ENCODE assay signal across 10 cellular contexts in the genomic region with DNA sequence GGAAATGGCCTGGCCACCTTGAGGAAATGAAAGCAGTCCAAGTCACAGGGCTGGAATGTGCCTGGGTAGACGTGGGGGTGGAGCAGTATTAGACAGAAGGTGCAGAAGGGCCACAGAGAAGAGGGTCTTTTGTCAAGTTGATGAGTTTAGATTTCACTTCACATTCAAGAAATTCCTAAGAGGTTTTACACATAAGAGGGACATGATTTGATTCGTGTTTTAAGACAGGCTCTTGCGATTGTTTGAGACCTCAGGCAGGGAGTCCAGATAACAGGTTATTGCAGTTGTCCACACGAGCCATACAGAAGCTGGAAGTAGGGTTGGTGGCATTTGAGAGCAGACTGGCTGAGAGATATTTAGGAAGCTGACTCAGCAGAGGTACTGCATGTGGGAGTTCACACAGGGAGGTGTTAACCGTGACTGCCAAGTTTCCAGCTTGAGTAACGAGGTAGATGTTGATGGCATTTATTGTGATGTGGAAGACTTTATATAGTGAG.
DNase-seq lines count a peak whose midpoint lies in the region; ATAC-seq, FAIRE-seq and TF ChIP-seq lines count a peak whose summit lies in the region.
"Had no signal": no experiment of that assay in that cellular context is flagged by ENCODE, and none has a peak within 500 bp of the region (broad histone marks: within the 10 kb centered on the region; RNA-seq: fewer than 3 reads in every experiment).

No MANE protein-coding gene starts in this region.

- H3K79me2 ChIP-seq in astrocyte (ENCODE audit: insufficient read depth, low read length) (no peaks in the 10 kb centered on the region), PC-9 (ENCODE audit: low read depth) (no peaks in the 10 kb centered on the region)

- DNase-seq in Ammon's horn (ENCODE audit: low spot score) (peak; percentile 27), GM12892 (ENCODE audit: insufficient read length) (no peak), astrocyte (ENCODE audit: low read depth) (peak; percentile 39), PC-9 (no peak), NCI-H526 treated with DMSO at 0.1 percent for 48 hours (lab: John Stamatoyannopoulos, UW) (no peak), NCI-H510A treated with DMSO at 0.1 percent for 48 hours (lab: John Stamatoyannopoulos, UW) (no peak)
- DNase-seq in naive thymus-derived CD4-positive, alpha-beta T cell, result no peak
- DNase-seq in effector memory CD4-positive, alpha-beta T cell, result no peak
- DNase-seq: activated B cell treated with CpG ODN at 0.5 μM for 24 hours, Caco-2 had no signal

- TF ChIP-seq POLR2A in GM12892 (IDR thresholded peaks at IDR 0.05; ENCODE audit: low read depth, low read length), result no peak

- peak overlapping the region; percentile 31 for H2AFZ ChIP-seq in astrocyte (ENCODE audit: low read depth, low read length)
- no peak overlapping the region for H2AFZ ChIP-seq in PC-9

- H3K27ac ChIP-seq in astrocyte (ENCODE audit: low read depth, low read length) (no peak overlapping the region), PC-9 (no peak overlapping the region)
- H3K27ac ChIP-seq in naive thymus-derived CD4-positive, alpha-beta T cell (ENCODE audit: low read depth, low read length), result no peak overlapping the region
- no peak overlapping the region for H3K27ac ChIP-seq in effector memory CD4-positive, alpha-beta T cell (ENCODE audit: insufficient read depth, low read length, poor library complexity, severe bottlenecking)

- no peaks in the 10 kb centered on the region for H3K9me3 Mint-ChIP-seq in astrocyte (ENCODE audit: unreplicated experiment)
- H3K9me3 Mint-ChIP-seq in naive thymus-derived CD4-positive, alpha-beta T cell, result no peaks in the 10 kb centered on the region
- H3K9me3 Mint-ChIP-seq: activated B cell treated with CpG ODN at 0.5 μM for 24 hours had no signal

- no peak overlapping the region for H3K4me3 ChIP-seq in astrocyte (ENCODE audit: insufficient read depth, low read depth, low read length)
- H3K4me3 ChIP-seq in naive thymus-derived CD4-positive, alpha-beta T cell (ENCODE audit: low read length), result no peak overlapping the region
- H3K4me3 ChIP-seq in effector memory CD4-positive, alpha-beta T cell (ENCODE audit: insufficient read depth, low read depth, low read length, poor library complexity, severe bottlenecking), result no peak overlapping the region
- no peak overlapping the region for H3K4me3 ChIP-seq in PC-9

- no peaks in the 10 kb centered on the region for H3F3A ChIP-seq in PC-9 (ENCODE audit: insufficient read depth, low read depth)

- intact Hi-C loops in naive thymus-derived CD4-positive, alpha-beta T cell (cut with micrococcal nuclease), result no loop called here
- intact Hi-C loops in PC-9 (cut with micrococcal nuclease; ENCODE audit: unreplicated experiment), result no loop called here

- H3K4me1 ChIP-seq in astrocyte (ENCODE audit: insufficient read depth, low read length) (peaks cover 5% of the 10 kb centered on the region), PC-9 (replicated peaks; ENCODE audit: insufficient read depth) (no peaks in the 10 kb centered on the region)
- H3K4me1 ChIP-seq in naive thymus-derived CD4-positive, alpha-beta T cell (ENCODE audit: control insufficient read depth in 2 of 2, insufficient read depth in 2 of 2, low read length in 2 of 2), result peaks cover 0 to 11% of the 10 kb centered on the region in 2 donors
- H3K4me1 ChIP-seq in effector memory CD4-positive, alpha-beta T cell (ENCODE audit: control insufficient read depth, insufficient read depth, low read length, poor library complexity, severe bottlenecking), result no peaks in the 10 kb centered on the region
- H3K4me1 ChIP-seq: Caco-2 had no signal

- BruUV-seq in PC-9 (replicated peaks; lab: Mats Ljungman, UMichigan), result no TSS peak

- H3K27me3 Mint-ChIP-seq in astrocyte (ENCODE audit: low read depth, unreplicated experiment), result no peaks in the 10 kb centered on the region
- peaks cover 0 to 3% (median 0%) of the 10 kb centered on the region in 5 donors for H3K27me3 Mint-ChIP-seq in naive thymus-derived CD4-positive, alpha-beta T cell

- no peaks in the 10 kb centered on the region for H3K9me2 ChIP-seq in PC-9 (ENCODE audit: insufficient read depth)

- POLR2A ChIA-PET in naive thymus-derived CD4-positive, alpha-beta T cell (lab: Charles Lee), result no interaction called here
- POLR2A ChIA-PET in PC-9 (lab: Charles Lee; ENCODE audit: unreplicated experiment), result no interaction called here

- FAIRE-seq in GM12892 (lab: Jason Lieb, UNC) (peak; percentile 85), astrocyte (lab: Jason Lieb, UNC) (no peak)

- peaks cover 32% of the 10 kb centered on the region for H3K4me1 Mint-ChIP-seq in astrocyte (ENCODE audit: low read depth, unreplicated experiment)
- H3K4me1 Mint-ChIP-seq in naive thymus-derived CD4-positive, alpha-beta T cell, result peaks cover 0 to 17% (median 4%) of the 10 kb centered on the region in 7 donors

- ATAC-seq in naive thymus-derived CD4-positive, alpha-beta T cell, result peak; percentile 54

- H3K36me3 Mint-ChIP-seq in astrocyte (ENCODE audit: low read depth, unreplicated experiment), result no peaks in the 10 kb centered on the region
- no peaks in the 10 kb centered on the region for H3K36me3 Mint-ChIP-seq in naive thymus-derived CD4-positive, alpha-beta T cell

- CTCF ChIA-PET in naive thymus-derived CD4-positive, alpha-beta T cell (lab: Charles Lee), result no interaction called here
- CTCF ChIA-PET in PC-9 (lab: Charles Lee), result no interaction called here

- no peak overlapping the region for H3K9ac ChIP-seq in astrocyte (ENCODE audit: low read length)

- no peak overlapping the region for H3K4me3 Mint-ChIP-seq in astrocyte (ENCODE audit: unreplicated experiment)
- no peak overlapping the region for H3K4me3 Mint-ChIP-seq in naive thymus-derived CD4-positive, alpha-beta T cell
- H3K4me3 Mint-ChIP-seq: activated B cell treated with CpG ODN at 0.5 μM for 24 hours had no signal

- H3K4me2 ChIP-seq in astrocyte (ENCODE audit: low read length) (no peak overlapping the region), PC-9 (no peak overlapping the region)

- H4K20me1 ChIP-seq in astrocyte (ENCODE audit: insufficient read depth, low read length) (no peaks in the 10 kb centered on the region), PC-9 (ENCODE audit: insufficient read depth) (no peaks in the 10 kb centered on the region)

- no peaks in the 10 kb centered on the region for H3K9me3 ChIP-seq in astrocyte (ENCODE audit: insufficient read depth, low read depth, low read length)
- H3K9me3 ChIP-seq in naive thymus-derived CD4-positive, alpha-beta T cell (ENCODE audit: control insufficient read depth in 2 of 3, low read length in 3 of 3), result no peaks in the 10 kb centered on the region
- H3K9me3 ChIP-seq in effector memory CD4-positive, alpha-beta T cell (ENCODE audit: control insufficient read depth, low read length), result no peaks in the 10 kb centered on the region
- no peaks in the 10 kb centered on the region for H3K9me3 ChIP-seq in PC-9 (ENCODE audit: insufficient read depth, low read depth)
- H3K9me3 ChIP-seq: Caco-2 had no signal

- H3K36me3 ChIP-seq in astrocyte (ENCODE audit: insufficient read depth, low read length) (no peaks in the 10 kb centered on the region), PC-9 (ENCODE audit: low read depth) (no peaks in the 10 kb centered on the region)
- no peaks in the 10 kb centered on the region for H3K36me3 ChIP-seq in naive thymus-derived CD4-positive, alpha-beta T cell (ENCODE audit: control insufficient read depth in 2 of 3, insufficient read depth in 3 of 3, low read length in 3 of 3)
- H3K36me3 ChIP-seq in effector memory CD4-positive, alpha-beta T cell (ENCODE audit: control insufficient read depth, insufficient read depth, low read length), result no peaks in the 10 kb centered on the region

- H3K27ac Mint-ChIP-seq in astrocyte (ENCODE audit: unreplicated experiment), result no peak overlapping the region
- peak overlapping the region in 1 of 9 donors; percentile 21 for H3K27ac Mint-ChIP-seq in naive thymus-derived CD4-positive, alpha-beta T cell
- H3K27ac Mint-ChIP-seq: activated B cell treated with CpG ODN at 0.5 μM for 24 hours had no signal

- TF ChIP-seq CTCF in astrocyte (IDR thresholded peaks at IDR 0.05; ENCODE audit: insufficient read depth, low read depth, low read length) (no peak), PC-9 (conservative IDR thresholded peaks at IDR 0.05) (no peak)

- H3K27me3 ChIP-seq in astrocyte (ENCODE audit: insufficient read depth, low read length) (no peaks in the 10 kb centered on the region), PC-9 (ENCODE audit: insufficient read depth, low read depth) (no peaks in the 10 kb centered on the region)
- no peaks in the 10 kb centered on the region for H3K27me3 ChIP-seq in naive thymus-derived CD4-positive, alpha-beta T cell (ENCODE audit: control insufficient read depth in 2 of 2, insufficient read depth in 2 of 2, low read length in 2 of 2)
- H3K27me3 ChIP-seq in effector memory CD4-positive, alpha-beta T cell (replicated peaks; ENCODE audit: control insufficient read depth, insufficient read depth, low read length, poor library complexity, severe bottlenecking), result no peaks in the 10 kb centered on the region

Comparison
In these comparisons a context has a peak if more than half of its experiments do, and no peak if none do; other contexts are left out.
1. DNase-seq: peak in Ammon's horn (single experiment) and astrocyte (single experiment); none in GM12892 (single experiment), naive thymus-derived CD4-positive, alpha-beta T cell (0 of 9), effector memory CD4-positive, alpha-beta T cell (0 of 3), PC-9 (0 of 2), NCI-H526 treated with DMSO at 0.1 percent for 48 hours (single experiment) and NCI-H510A treated with DMSO at 0.1 percent for 48 hours (single experiment).